In genomic region chr10:133274751-133275682, GRCh38 we compare ENCODE assay signal across 8 cellular contexts. TPM values are rescaled to one million over a fixed set of nuclear protein-coding genes. Genes with fewer than 3 reads are reported as not detected.
DNase-seq lines count a peak whose midpoint lies in the region; ATAC-seq and TF ChIP-seq lines count a peak whose summit lies in the region.

No MANE protein-coding gene starts in this region.

- H3K27me3 Mint-ChIP-seq in glutamatergic neuron (ENCODE audit: unreplicated experiment), result peaks cover 2% of the 10 kb centered on the region

- H3K9me3 ChIP-seq in BLaER1, result no peaks in the 10 kb centered on the region

- H3K36me3 Mint-ChIP-seq in glutamatergic neuron (ENCODE audit: unreplicated experiment), result no peaks in the 10 kb centered on the region

- no peak overlapping the region for H3K27ac ChIP-seq in BLaER1

- no peak for TF ChIP-seq CTCF in epithelial cell of esophagus (IDR thresholded peaks at IDR 0.05; ENCODE audit: insufficient read depth, low read depth, low read length, missing control alignments)
- no peak for TF ChIP-seq CTCF in glutamatergic neuron (IDR thresholded peaks at IDR 0.05; ENCODE audit: partially characterized antibody, unreplicated experiment)

- peaks cover 30% of the 10 kb centered on the region for H3K27me3 ChIP-seq in BLaER1

- H3K4me3 ChIP-seq in BLaER1, result peak overlapping the region; percentile 45
- no peak overlapping the region for H3K4me3 ChIP-seq in epithelial cell of esophagus (ENCODE audit: low read length)

- ATAC-seq in GM19372 (IDR thresholded peaks at IDR 0.05; ENCODE audit: low read depth, unreplicated experiment), result peak; percentile 41
- ATAC-seq in HG03457 (IDR thresholded peaks at IDR 0.05; ENCODE audit: unreplicated experiment), result peak; percentile 42

- H4K20me1 ChIP-seq in BLaER1, result peaks cover 56% of the 10 kb centered on the region

- H3K4me1 Mint-ChIP-seq in glutamatergic neuron (ENCODE audit: low read depth, unreplicated experiment), result peaks cover 6% of the 10 kb centered on the region

- H3K27ac Mint-ChIP-seq in glutamatergic neuron (ENCODE audit: unreplicated experiment), result no peak overlapping the region

- peak; percentile 69 for DNase-seq in activated CD4-positive, alpha-beta T cell treated with anti-CD3 and anti-CD28 coated beads for 1 hour
- DNase-seq in epithelial cell of esophagus (ENCODE audit: low read depth) (peak; percentile 90), OCI-M2 (lab: John Stamatoyannopoulos, UW; ENCODE audit: unreplicated experiment) (no peak), glutamatergic neuron (no peak)
- DNase-seq in stimulated activated CD8-positive, alpha-beta memory T cell treated with anti-CD3 and anti-CD28 coated beads, Interleukin-15, amount 100 ng/mL, for 48 hours (ENCODE audit: low read depth in 2 of 2), result peak; percentile 82 to 86

- peaks cover 21% of the 10 kb centered on the region for H3K36me3 ChIP-seq in BLaER1

- H3K9me3 Mint-ChIP-seq in glutamatergic neuron (ENCODE audit: unreplicated experiment), result no peaks in the 10 kb centered on the region

- peaks cover 61% of the 10 kb centered on the region for H3K4me1 ChIP-seq in BLaER1

- no peak overlapping the region for H3K9ac ChIP-seq in BLaER1

- peak overlapping the region; percentile 96 for H3K4me2 ChIP-seq in BLaER1

- no peak overlapping the region for H3K4me3 Mint-ChIP-seq in glutamatergic neuron (ENCODE audit: unreplicated experiment)

RNA-seq across cellular contexts. Expression of gene ADAM8, which starts 1.7 kb away (rescaled TPM):
- 5.4 TPM for total RNA-seq in glutamatergic neuron (ENCODE audit: unreplicated experiment)

RNA-seq across cellular contexts. Expression of gene TUBGCP2, which starts 33.7 kb away (rescaled TPM):
- 61.4 TPM for total RNA-seq in glutamatergic neuron (ENCODE audit: unreplicated experiment)

RNA-seq across cellular contexts. Expression of gene ZNF511, which starts 33.7 kb away (rescaled TPM):
- 24.6 TPM for total RNA-seq in glutamatergic neuron (ENCODE audit: unreplicated experiment)

RNA-seq across cellular contexts. Expression of gene VENTX, which starts 37.4 kb away (rescaled TPM):
- 1.6 TPM for total RNA-seq in glutamatergic neuron (ENCODE audit: unreplicated experiment)

RNA-seq across cellular contexts. Expression of gene UTF1, which starts 45.0 kb away (rescaled TPM):
- total RNA-seq in glutamatergic neuron (ENCODE audit: unreplicated experiment), result 0.61 TPM

Comparison
In these comparisons a context has a peak if more than half of its experiments do, and no peak if none do; other contexts are left out.
1. DNase-seq: peak in activated CD4-positive, alpha-beta T cell treated with anti-CD3 and anti-CD28 coated beads for 1 hour (single experiment), epithelial cell of esophagus (single experiment) and stimulated activated CD8-positive, alpha-beta memory T cell treated with anti-CD3 and anti-CD28 coated beads, Interleukin-15, amount 100 ng/mL, for 48 hours (2 of 2); none in OCI-M2 (single experiment) and glutamatergic neuron (single experiment).